ENCODE assay signal across 18 cellular contexts in genomic region chr20:63054103-63054474, GRCh38. TPM values are rescaled to one million over a fixed set of nuclear protein-coding genes. Genes with fewer than 3 reads are reported as not detected.
DNase-seq lines count a peak whose midpoint lies in the region; ATAC-seq, FAIRE-seq and TF ChIP-seq lines count a peak whose summit lies in the region.
"Had no signal": no experiment of that assay in that cellular context is flagged by ENCODE, and none has a peak within 500 bp of the region (broad histone marks: within the 10 kb centered on the region; RNA-seq: fewer than 3 reads in every experiment).

No MANE protein-coding gene starts in this region.

- H3K9me3 ChIP-seq in left ventricle myocardium inferior (replicated peaks): no peaks in the 10 kb centered on the region
- no peaks in the 10 kb centered on the region for H3K9me3 ChIP-seq in neuronal stem cell (replicated peaks in 1 of 2; ENCODE audit: control insufficient read depth in 2 of 2, insufficient read depth in 1 of 2, low read depth in 1 of 2, low read length in 2 of 2)
- H3K9me3 ChIP-seq in aorta (ENCODE audit: control insufficient read depth, low read length): peaks cover 3% of the 10 kb centered on the region

- peak; percentile 5 for DNase-seq in left ventricle myocardium inferior
- DNase-seq in left cardiac atrium: no peak
- peak; percentile 38 for DNase-seq in ecto neural progenitor cell (ENCODE audit: low spot score)
- DNase-seq in neuronal stem cell (ENCODE audit: low spot score): no peak
- peak; percentile 17 to 41 for DNase-seq in aorta
- DNase-seq in D721Med (ENCODE audit: insufficient read length, low spot score): no peak
- DNase-seq: ACHN, AML-193, COR-L47, DMS153, GOT3, KBM-7, NCI-H2107, NCI-H2227 treated with DMSO at 0.1 percent for 48 hours, NCI-H524, SHP77 had no signal

- H3K27me3 ChIP-seq in left ventricle myocardium inferior (ENCODE audit: low read depth) (peaks cover 93% of the 10 kb centered on the region), neuronal stem cell (ENCODE audit: control insufficient read depth in 3 of 3, insufficient read depth in 3 of 3, low read depth in 1 of 3, low read length in 3 of 3) (peaks cover 0 to 24% (median 2%) of the 10 kb centered on the region in 3 experiments), aorta (ENCODE audit: control insufficient read depth in 1 of 2, insufficient read depth in 2 of 2, low read length in 1 of 2) (no peaks in the 10 kb centered on the region)

- intact Hi-C loops in left ventricle myocardium inferior (cut with micrococcal nuclease) (loop anchor here (10.0 kb wide), 1 partner anchor 121 kb away; no protein-coding TSS in a partner anchor), left cardiac atrium (cut with DNase I) (no loop called here), aorta (cut with DNase I) (loop anchor here in 1 of 2 donors (5.0 kb wide), 1 partner anchor 123 kb away; no protein-coding TSS in a partner anchor)

- no peak overlapping the region for H2BK12ac ChIP-seq in neuronal stem cell (ENCODE audit: low read length)

- no peak overlapping the region for H3K4ac ChIP-seq in neuronal stem cell (ENCODE audit: low read length)

- TF ChIP-seq CTCF in left ventricle myocardium inferior (IDR thresholded peaks at IDR 0.05; ENCODE audit: borderline replicate concordance) (no peak), D721Med (IDR thresholded peaks at IDR 0.05; ENCODE audit: insufficient read depth, missing control alignments) (no peak)

- H3K23ac ChIP-seq in neuronal stem cell (ENCODE audit: low read depth, low read length, poor library complexity): no peak overlapping the region

- no peak for FAIRE-seq in D721Med (lab: Jason Lieb, UNC)

- no CpG with 5 or more reads among the region's 12 CpGs for WGBS in neuronal stem cell (ENCODE audit: extremely low coverage in 2 of 2, insufficient read length in 2 of 2, insufficient replicate concordance in 1 of 2), 2 donors
- WGBS in aorta, 2 donors: 83% methylated on average over 12 of the region's 12 CpGs

- no peak overlapping the region for H2AK5ac ChIP-seq in neuronal stem cell (ENCODE audit: low read depth, low read length)

- H2BK5ac ChIP-seq in neuronal stem cell (ENCODE audit: low read length): no peak overlapping the region

- no peak overlapping the region for H3K9ac ChIP-seq in neuronal stem cell (ENCODE audit: low read depth, low read length, poor library complexity)

- no peak overlapping the region for H3K4me2 ChIP-seq in neuronal stem cell (ENCODE audit: insufficient read depth, low read length, poor library complexity, severe bottlenecking)

- ATAC-seq in left cardiac atrium (no peak), aorta (ENCODE audit: low FRiP score) (no peak), esophagus mucosa (no peak)
- ATAC-seq: Panc1 had no signal

- H3K27ac ChIP-seq in left ventricle myocardium inferior (replicated peaks): no peak overlapping the region
- no peak overlapping the region for H3K27ac ChIP-seq in neuronal stem cell (replicated peaks; ENCODE audit: low read length)
- no peak overlapping the region for H3K27ac ChIP-seq in aorta (ENCODE audit: low read depth in 1 of 2, low read length in 2 of 2)

- H2BK120ac ChIP-seq in neuronal stem cell (ENCODE audit: low read depth, low read length): no peak overlapping the region

- H4K91ac ChIP-seq in neuronal stem cell (ENCODE audit: low read depth, low read length, poor library complexity): no peak overlapping the region

- H2AFZ ChIP-seq in neuronal stem cell (ENCODE audit: low read length): no peak overlapping the region

- no peaks in the 10 kb centered on the region for H3K36me3 ChIP-seq in left ventricle myocardium inferior
- no peaks in the 10 kb centered on the region for H3K36me3 ChIP-seq in neuronal stem cell (replicated peaks in 1 of 2; ENCODE audit: control insufficient read depth in 2 of 2, insufficient read depth in 2 of 2, low read length in 2 of 2)
- H3K36me3 ChIP-seq in aorta (ENCODE audit: control insufficient read depth in 1 of 2, insufficient read depth in 2 of 2, low read length in 1 of 2): no peaks in the 10 kb centered on the region

- H3K18ac ChIP-seq in neuronal stem cell (ENCODE audit: low read length): peak overlapping the region; percentile 25

- no peak overlapping the region for H4K8ac ChIP-seq in neuronal stem cell (ENCODE audit: low read depth, low read length)

- H3K14ac ChIP-seq in neuronal stem cell (ENCODE audit: low read length): no peak overlapping the region

- H3K4me1 ChIP-seq in left ventricle myocardium inferior (peaks cover 8% of the 10 kb centered on the region), neuronal stem cell (ENCODE audit: control insufficient read depth in 2 of 2, insufficient read depth in 1 of 2, low read depth in 1 of 2, low read length in 2 of 2) (peaks cover 17 to 18% of the 10 kb centered on the region in 2 donors), aorta (ENCODE audit: control insufficient read depth in 1 of 2, insufficient read depth in 2 of 2, low read length in 2 of 2) (no peaks in the 10 kb centered on the region)

- H3K79me1 ChIP-seq in neuronal stem cell (ENCODE audit: low read depth, low read length): no peaks in the 10 kb centered on the region

- H3K4me3 ChIP-seq in left ventricle myocardium inferior (no peak overlapping the region), neuronal stem cell (ENCODE audit: low read length in 2 of 2) (no peak overlapping the region), aorta (ENCODE audit: low read length in 2 of 2) (no peak overlapping the region)

- H2BK15ac ChIP-seq in neuronal stem cell (ENCODE audit: low read length): peak overlapping the region; percentile 64

RNA-seq across cellular contexts. Expression of gene BHLHE23, which starts 47.3 kb away (rescaled TPM):
- total RNA-seq in left ventricle myocardium inferior (not detected), left cardiac atrium (not detected), aorta (not detected), esophagus mucosa (not detected)
- not detected for polyA plus RNA-seq in neuronal stem cell (2013, experiment 1 of 2)
- not detected for polyA plus RNA-seq in neuronal stem cell (2013, experiment 2 of 2)
- polyA plus RNA-seq in aorta: not detected

Comparison
In these comparisons a context has a peak if more than half of its experiments do, and no peak if none do; other contexts are left out.
1. DNase-seq: peak in left ventricle myocardium inferior (single experiment), ecto neural progenitor cell (single experiment) and aorta (2 of 2); none in left cardiac atrium (single experiment), neuronal stem cell (single experiment) and D721Med (single experiment).